29 cellular contexts compared by ENCODE assay signal in genomic region chr7:155879592-155879991, GRCh38.
"Had no signal": no experiment of that assay in that cellular context is flagged by ENCODE, and none has a peak within 500 bp of the region (broad histone marks: within the 10 kb centered on the region; RNA-seq: fewer than 3 reads in every experiment).

No MANE protein-coding gene starts in this region.

- H3K9me3 ChIP-seq: gastrocnemius medialis, mucosa of descending colon, pancreas, right lobe of liver, testis, tibial artery had no signal

- H3K4me3 Mint-ChIP-seq: endodermal cell; memory B cell; mesothelial cell of epicardium; naive B cell; nephron progenitor cell; stimulated activated effector memory CD8-positive, alpha-beta T cell treated with anti-CD3 and anti-CD28 coated beads, Interleukin-12 subunit alpha, Interleukin-12 subunit beta, amount 100 ng/mL, for 72 hours; type B pancreatic cell had no signal

- DNase-seq: cerebellar nuclear complex; dorsolateral prefrontal cortex; effector CD8-positive, alpha-beta T cell; foreskin fibroblast; gastrocnemius medialis; kidney; mucosa of descending colon; naive B cell; nephron progenitor cell; occipital lobe; pancreas; retina; stimulated activated CD4-positive, alpha-beta T cell treated with anti-CD3 and anti-CD28 coated beads, Interleukin-2, amount 100 ng/mL, for 24 hours; stimulated activated CD4-positive, alpha-beta T cell treated with anti-CD3 and anti-CD28 coated beads, Interleukin-4, amount 100 ng/mL, for 24 hours; stimulated activated naive CD4-positive, alpha-beta T cell treated with Interleukin-2 at 50 U/mL for 16 hours; substantia nigra; testis had no signal

- H3K4me3 ChIP-seq: dorsolateral prefrontal cortex, gastrocnemius medialis, lung, mucosa of descending colon, pancreas, right lobe of liver, smooth muscle cell, testis, tibial artery had no signal

- H3K36me3 Mint-ChIP-seq: memory B cell; mesothelial cell of epicardium; naive B cell; stimulated activated effector memory CD8-positive, alpha-beta T cell treated with anti-CD3 and anti-CD28 coated beads, Interleukin-12 subunit alpha, Interleukin-12 subunit beta, amount 100 ng/mL, for 72 hours; type B pancreatic cell had no signal

- H3K4me1 Mint-ChIP-seq: endodermal cell; memory B cell; mesothelial cell of epicardium; stimulated activated effector memory CD8-positive, alpha-beta T cell treated with anti-CD3 and anti-CD28 coated beads, Interleukin-12 subunit alpha, Interleukin-12 subunit beta, amount 100 ng/mL, for 72 hours had no signal

- H3K36me3 ChIP-seq: gastrocnemius medialis, pancreas, right lobe of liver, tibial artery had no signal

- H3K27ac ChIP-seq: dorsolateral prefrontal cortex, epithelial cell of prostate, gastrocnemius medialis, pancreas, right lobe of liver, testis, tibial artery had no signal

- H3K9me3 Mint-ChIP-seq: endodermal cell; mesothelial cell of epicardium; nephron progenitor cell; stimulated activated effector memory CD8-positive, alpha-beta T cell treated with anti-CD3 and anti-CD28 coated beads, Interleukin-12 subunit alpha, Interleukin-12 subunit beta, amount 100 ng/mL, for 72 hours; type B pancreatic cell had no signal

- H3K4me1 ChIP-seq: gastrocnemius medialis, pancreas, right lobe of liver, testis, tibial artery had no signal

- ATAC-seq: esophagus mucosa; gastrocnemius medialis; left lobe of liver; mucosa of descending colon; pancreas; right lobe of liver; stimulated activated effector memory CD8-positive, alpha-beta T cell treated with anti-CD3 and anti-CD28 coated beads, Interleukin-12 subunit alpha, Interleukin-12 subunit beta, amount 100 ng/mL, for 72 hours had no signal

- H3K27me3 ChIP-seq: dorsolateral prefrontal cortex, gastrocnemius medialis, pancreas, right lobe of liver, testis, tibial artery had no signal

- H3K27ac Mint-ChIP-seq: endodermal cell; memory B cell; mesothelial cell of epicardium; naive B cell; nephron progenitor cell; stimulated activated effector memory CD8-positive, alpha-beta T cell treated with anti-CD3 and anti-CD28 coated beads, Interleukin-12 subunit alpha, Interleukin-12 subunit beta, amount 100 ng/mL, for 72 hours; type B pancreatic cell had no signal
